In the genomic region with DNA sequence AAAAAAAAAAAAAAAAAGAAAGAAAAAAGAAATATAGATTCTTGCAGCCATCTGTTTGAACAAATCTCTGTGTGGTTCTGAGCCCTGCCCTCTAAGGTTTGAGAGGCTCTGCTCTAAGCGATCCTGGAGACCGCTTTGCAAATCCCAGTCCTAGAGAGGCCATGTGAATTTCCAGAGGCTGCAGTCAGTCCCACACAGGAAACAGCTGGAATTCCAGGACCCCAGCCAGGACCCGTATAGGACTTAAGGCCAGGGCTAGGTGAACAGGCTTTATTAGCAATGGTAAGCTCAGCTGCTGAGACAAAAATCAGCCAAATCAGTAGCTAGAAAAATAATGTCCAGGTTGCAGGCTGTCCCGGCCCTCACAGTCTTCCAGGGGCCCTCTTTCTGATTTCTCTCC, we compare ENCODE assay signal across 24 cellular contexts.
DNase-seq lines count a peak whose midpoint lies in the region; ATAC-seq lines count a peak whose summit lies in the region.
"Had no signal": no experiment of that assay in that cellular context is flagged by ENCODE, and none has a peak within 500 bp of the region (broad histone marks: within the 10 kb centered on the region; RNA-seq: fewer than 3 reads in every experiment).

No MANE protein-coding gene starts in this region.

- peaks cover 4% of the 10 kb centered on the region for H3K9me3 Mint-ChIP-seq in T-helper 2 cell treated with Interferon-gamma antibody and Interleukin-4, amounts not matched to agents 5 μg/mL and 100 μg/mL, for 36 hours

- H3K4me1 Mint-ChIP-seq in T-helper 2 cell treated with Interferon-gamma antibody and Interleukin-4, amounts not matched to agents 5 μg/mL and 100 μg/mL, for 36 hours (ENCODE audit: low read depth): no peaks in the 10 kb centered on the region
- H3K4me1 Mint-ChIP-seq: CD8-positive, alpha-beta memory T cell had no signal

- no peaks in the 10 kb centered on the region for H3K36me3 Mint-ChIP-seq in T-helper 2 cell treated with Interferon-gamma antibody and Interleukin-4, amounts not matched to agents 5 μg/mL and 100 μg/mL, for 36 hours (ENCODE audit: low read depth)
- H3K36me3 Mint-ChIP-seq: CD14-positive monocyte had no signal

- no peaks in the 10 kb centered on the region for H3K27me3 Mint-ChIP-seq in T-helper 2 cell treated with Interferon-gamma antibody and Interleukin-4, amounts not matched to agents 5 μg/mL and 100 μg/mL, for 36 hours (ENCODE audit: low read depth)
- H3K27me3 Mint-ChIP-seq: CD4-positive, alpha-beta T cell had no signal

- no peak overlapping the region for H3K4me3 Mint-ChIP-seq in T-helper 2 cell treated with Interferon-gamma antibody and Interleukin-4, amounts not matched to agents 5 μg/mL and 100 μg/mL, for 36 hours
- H3K4me3 Mint-ChIP-seq: CD14-positive monocyte; CD4-positive, alpha-beta T cell; CD8-positive, alpha-beta memory T cell had no signal

- intact Hi-C loops in Right ventricle myocardium superior (cut with DNase I): no loop called here
- intact Hi-C loops in Right ventricle myocardium inferior (cut with DNase I): no loop called here
- intact Hi-C loops in posterior vena cava (cut with DNase I): no loop called here

- ATAC-seq in Right ventricle myocardium superior (ENCODE audit: poor library complexity): no peak
- no peak for ATAC-seq in Right ventricle myocardium inferior
- ATAC-seq: A549, GM12878 had no signal

- DNase-seq in Right ventricle myocardium superior: peak; percentile 48
- no peak for DNase-seq in Right ventricle myocardium inferior (ENCODE audit: missing footprints)
- DNase-seq in dermis microvascular lymphatic vessel endothelial cell (ENCODE audit: low read depth in 2 of 2): peak; percentile 22 to 54
- peak; percentile 11 to 39 for DNase-seq in lung microvascular endothelial cell (ENCODE audit: low read depth in 2 of 2)
- peak; percentile 18 for DNase-seq in posterior vena cava (ENCODE audit: low spot score)
- no peak for DNase-seq in activated CD4-positive, CD25-positive, alpha-beta regulatory T cell (lab: John Stamatoyannopoulos, UW)
- DNase-seq in NCI-H2171 treated with DMSO at 0.1 percent for 48 hours (lab: John Stamatoyannopoulos, UW): no peak
- no peak for DNase-seq in T-helper 2 cell treated with Interferon-gamma antibody and Interleukin-4, amounts not matched to agents 5 μg/mL and 100 μg/mL, for 36 hours (ENCODE audit: low spot score)
- DNase-seq: 8988T; ACHN; AML-193; BE2C; Calu3; CD4-positive, alpha-beta T cell; CD8-positive, alpha-beta memory T cell; DMS79; EL; GDM1; GM23248; H7; HCEC 1CT had no signal

- no peak overlapping the region for H3K27ac Mint-ChIP-seq in T-helper 2 cell treated with Interferon-gamma antibody and Interleukin-4, amounts not matched to agents 5 μg/mL and 100 μg/mL, for 36 hours
- H3K27ac Mint-ChIP-seq: CD4-positive, alpha-beta T cell; CD8-positive, alpha-beta memory T cell had no signal

Comparison
In these comparisons a context has a peak if more than half of its experiments do, and no peak if none do; other contexts are left out.
1. DNase-seq: peak in Right ventricle myocardium superior (single experiment), dermis microvascular lymphatic vessel endothelial cell (2 of 2), lung microvascular endothelial cell (2 of 2) and posterior vena cava (single experiment); none in Right ventricle myocardium inferior (single experiment), activated CD4-positive, CD25-positive, alpha-beta regulatory T cell (0 of 4), NCI-H2171 treated with DMSO at 0.1 percent for 48 hours (single experiment) and T-helper 2 cell treated with Interferon-gamma antibody and Interleukin-4, amounts not matched to agents 5 μg/mL and 100 μg/mL, for 36 hours (single experiment).